ENCODE assay signal across 19 cellular contexts in the genomic region with DNA sequence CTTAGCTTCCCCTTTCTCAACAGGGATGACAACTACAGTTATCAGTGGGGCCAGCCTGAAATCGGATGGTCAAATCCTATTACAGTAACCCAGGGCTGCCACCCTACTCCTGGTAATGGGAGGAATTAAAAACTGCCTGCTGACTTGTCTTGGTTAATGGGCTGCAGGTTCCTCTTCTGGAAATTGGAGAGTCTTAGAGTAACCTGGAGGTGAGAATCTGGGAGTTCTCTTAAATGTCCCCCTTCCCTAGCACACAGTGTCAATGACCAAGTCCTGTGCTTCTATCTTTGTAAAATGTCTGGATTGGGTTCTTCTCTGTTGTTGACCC.
A peak's percentile ranks its signal among the peaks of the same experiment; 100 is the strongest.
DNase-seq lines count a peak whose midpoint lies in the region; ATAC-seq and TF ChIP-seq lines count a peak whose summit lies in the region.
"Had no signal": no experiment of that assay in that cellular context is flagged by ENCODE, and none has a peak within 500 bp of the region (broad histone marks: within the 10 kb centered on the region; RNA-seq: fewer than 3 reads in every experiment).

No MANE protein-coding gene starts in this region.

- no peaks in the 10 kb centered on the region for H3K36me3 ChIP-seq in parathyroid adenoma (ENCODE audit: control insufficient read depth, insufficient read depth, low read length)
- H3K36me3 ChIP-seq: HAP-1 had no signal

- peaks cover 15% of the 10 kb centered on the region for H3K4me1 Mint-ChIP-seq in nephron

- no peak overlapping the region for H3K4me3 Mint-ChIP-seq in nephron
- H3K4me3 Mint-ChIP-seq: CD4-positive, alpha-beta T cell had no signal

- TF ChIP-seq CTCF in nephron (IDR thresholded peaks at IDR 0.05; ENCODE audit: unreplicated experiment in 3 of 3) (no peak), parathyroid adenoma (IDR thresholded peaks at IDR 0.05) (no peak)

- H3K27ac Mint-ChIP-seq in nephron: peak overlapping the region; percentile 74 to 87 (median 83)
- H3K27ac Mint-ChIP-seq: CD4-positive, alpha-beta T cell had no signal

- H2AFZ ChIP-seq in parathyroid adenoma: no peak overlapping the region
- H2AFZ ChIP-seq: GM23248 had no signal

- ATAC-seq in GM18867 (IDR thresholded peaks at IDR 0.05; ENCODE audit: unreplicated experiment): no peak
- ATAC-seq: A549, HepG2 had no signal

- no peaks in the 10 kb centered on the region for H3K4me1 ChIP-seq in parathyroid adenoma
- H3K4me1 ChIP-seq: HAP-1 had no signal

- H3K9ac ChIP-seq in parathyroid adenoma: no peak overlapping the region
- H3K9ac ChIP-seq: GM23248 had no signal

- H3K36me3 Mint-ChIP-seq in nephron (ENCODE audit: low read depth): no peaks in the 10 kb centered on the region

- H3K79me2 ChIP-seq in parathyroid adenoma: no peaks in the 10 kb centered on the region

- H3K4me2 ChIP-seq in parathyroid adenoma (ENCODE audit: low read length): no peak overlapping the region
- H3K4me2 ChIP-seq: A549 had no signal

- H3K27me3 Mint-ChIP-seq in nephron (ENCODE audit: low read depth): peaks cover 9% of the 10 kb centered on the region

- H3K9me3 Mint-ChIP-seq in nephron: no peaks in the 10 kb centered on the region
- H3K9me3 Mint-ChIP-seq: CD4-positive, alpha-beta T cell had no signal

- H3K4me3 ChIP-seq in parathyroid adenoma (ENCODE audit: low read depth, low read length): no peak overlapping the region
- H3K4me3 ChIP-seq: A549, GM23248, HAP-1 had no signal

- no peaks in the 10 kb centered on the region for H3K27me3 ChIP-seq in parathyroid adenoma (ENCODE audit: control insufficient read depth, insufficient read depth, low read length)

- DNase-seq in NCI-H82 (lab: John Stamatoyannopoulos, UW): peak; percentile 30
- no peak for DNase-seq in NCI-H82 treated with DMSO at 0.1 percent for 48 hours (lab: John Stamatoyannopoulos, UW; ENCODE audit: unreplicated experiment)
- DNase-seq in OCI-M1 (lab: John Stamatoyannopoulos, UW): peak; percentile 10
- no peak for DNase-seq in GM19240 (ENCODE audit: insufficient read length, low spot score)
- no peak for DNase-seq in DMS79 treated with DMSO at 0.1 percent for 48 hours (lab: John Stamatoyannopoulos, UW)
- DNase-seq: AML-193; CD4-positive, alpha-beta T cell; DMS153; DMS79; GF-D8; GM23248 had no signal

- H3K9me3 ChIP-seq in parathyroid adenoma (ENCODE audit: control insufficient read depth, low read length): no peaks in the 10 kb centered on the region
- H3K9me3 ChIP-seq: A549, HAP-1 had no signal

- H3K27ac ChIP-seq in parathyroid adenoma: peak overlapping the region; percentile 69
- H3K27ac ChIP-seq: 22Rv1, A549, C4-2B, GM23248 had no signal

Comparison
In these comparisons a context has a peak if more than half of its experiments do, and no peak if none do; other contexts are left out.
1. DNase-seq: peak in NCI-H82 (single experiment) and OCI-M1 (single experiment); none in NCI-H82 treated with DMSO at 0.1 percent for 48 hours (single experiment), GM19240 (single experiment) and DMS79 treated with DMSO at 0.1 percent for 48 hours (single experiment).